Comparison of ENCODE assay signal across 1 cellular context in genomic region chr14:64942531-64943111, GRCh38.
TF ChIP-seq lines count a peak whose summit lies in the region.

GPX2 (minus strand) TSS chr14:64942745; CDS start chr14:64942726, 19 bp downstream.

TF ChIP-seq in HepG2, 621 proteins besides CTCF, POLR2A, EP300 and RAD21 (continued from another document and continues in another):
- TF ChIP-seq, protein P1, sequence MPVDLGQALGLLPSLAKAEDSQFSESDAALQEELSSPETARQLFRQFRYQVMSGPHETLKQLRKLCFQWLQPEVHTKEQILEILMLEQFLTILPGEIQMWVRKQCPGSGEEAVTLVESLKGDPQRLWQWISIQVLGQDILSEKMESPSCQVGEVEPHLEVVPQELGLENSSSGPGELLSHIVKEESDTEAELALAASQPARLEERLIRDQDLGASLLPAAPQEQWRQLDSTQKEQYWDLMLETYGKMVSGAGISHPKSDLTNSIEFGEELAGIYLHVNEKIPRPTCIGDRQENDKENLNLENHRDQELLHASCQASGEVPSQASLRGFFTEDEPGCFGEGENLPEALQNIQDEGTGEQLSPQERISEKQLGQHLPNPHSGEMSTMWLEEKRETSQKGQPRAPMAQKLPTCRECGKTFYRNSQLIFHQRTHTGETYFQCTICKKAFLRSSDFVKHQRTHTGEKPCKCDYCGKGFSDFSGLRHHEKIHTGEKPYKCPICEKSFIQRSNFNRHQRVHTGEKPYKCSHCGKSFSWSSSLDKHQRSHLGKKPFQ (CRISPR knock-in tag; IDR thresholded peaks at IDR 0.05; ENCODE audit: insufficient replicate concordance), result no peak
- TF ChIP-seq CCDC6 (CRISPR knock-in tag; IDR thresholded peaks at IDR 0.05), result peak; percentile 44; the same call in 1 of the 2 replicates
- TF ChIP-seq POLR2AphosphoS2 (IDR thresholded peaks at IDR 0.05; ENCODE audit: low read depth, low read length), result 0 out of 2 replicates have a peak, but pooled peaks have one; percentile 45
- TF ChIP-seq ZNF766 (CRISPR knock-in tag; IDR thresholded peaks at IDR 0.05; ENCODE audit: borderline replicate concordance), result no peak
- TF ChIP-seq, protein P2, sequence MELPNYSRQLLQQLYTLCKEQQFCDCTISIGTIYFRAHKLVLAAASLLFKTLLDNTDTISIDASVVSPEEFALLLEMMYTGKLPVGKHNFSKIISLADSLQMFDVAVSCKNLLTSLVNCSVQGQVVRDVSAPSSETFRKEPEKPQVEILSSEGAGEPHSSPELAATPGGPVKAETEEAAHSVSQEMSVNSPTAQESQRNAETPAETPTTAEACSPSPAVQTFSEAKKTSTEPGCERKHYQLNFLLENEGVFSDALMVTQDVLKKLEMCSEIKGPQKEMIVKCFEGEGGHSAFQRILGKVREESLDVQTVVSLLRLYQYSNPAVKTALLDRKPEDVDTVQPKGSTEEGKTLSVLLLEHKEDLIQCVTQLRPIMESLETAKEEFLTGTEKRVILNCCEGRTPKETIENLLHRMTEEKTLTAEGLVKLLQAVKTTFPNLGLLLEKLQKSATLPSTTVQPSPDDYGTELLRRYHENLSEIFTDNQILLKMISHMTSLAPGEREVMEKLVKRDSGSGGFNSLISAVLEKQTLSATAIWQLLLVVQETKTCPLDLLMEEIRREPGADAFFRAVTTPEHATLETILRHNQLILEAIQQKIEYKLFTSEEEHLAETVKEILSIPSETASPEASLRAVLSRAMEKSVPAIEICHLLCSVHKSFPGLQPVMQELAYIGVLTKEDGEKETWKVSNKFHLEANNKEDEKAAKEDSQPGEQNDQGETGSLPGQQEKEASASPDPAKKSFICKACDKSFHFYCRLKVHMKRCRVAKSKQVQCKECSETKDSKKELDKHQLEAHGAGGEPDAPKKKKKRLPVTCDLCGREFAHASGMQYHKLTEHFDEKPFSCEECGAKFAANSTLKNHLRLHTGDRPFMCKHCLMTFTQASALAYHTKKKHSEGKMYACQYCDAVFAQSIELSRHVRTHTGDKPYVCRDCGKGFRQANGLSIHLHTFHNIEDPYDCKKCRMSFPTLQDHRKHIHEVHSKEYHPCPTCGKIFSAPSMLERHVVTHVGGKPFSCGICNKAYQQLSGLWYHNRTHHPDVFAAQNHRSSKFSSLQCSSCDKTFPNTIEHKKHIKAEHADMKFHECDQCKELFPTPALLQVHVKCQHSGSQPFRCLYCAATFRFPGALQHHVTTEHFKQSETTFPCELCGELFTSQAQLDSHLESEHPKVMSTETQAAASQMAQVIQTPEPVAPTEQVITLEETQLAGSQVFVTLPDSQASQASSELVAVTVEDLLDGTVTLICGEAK (IDR thresholded peaks at IDR 0.05), result no peak
- TF ChIP-seq, protein P2 (CRISPR knock-in tag; IDR thresholded peaks at IDR 0.05), result no peak
- TF ChIP-seq KDM6A (CRISPR knock-in tag; IDR thresholded peaks at IDR 0.05; ENCODE audit: low read depth), result no peak
- TF ChIP-seq CC2D1A (CRISPR knock-in tag; IDR thresholded peaks at IDR 0.05), result no peak
- no peak for TF ChIP-seq ZNF383 (CRISPR knock-in tag; IDR thresholded peaks at IDR 0.05; ENCODE audit: borderline replicate concordance)
- TF ChIP-seq, protein P3, sequence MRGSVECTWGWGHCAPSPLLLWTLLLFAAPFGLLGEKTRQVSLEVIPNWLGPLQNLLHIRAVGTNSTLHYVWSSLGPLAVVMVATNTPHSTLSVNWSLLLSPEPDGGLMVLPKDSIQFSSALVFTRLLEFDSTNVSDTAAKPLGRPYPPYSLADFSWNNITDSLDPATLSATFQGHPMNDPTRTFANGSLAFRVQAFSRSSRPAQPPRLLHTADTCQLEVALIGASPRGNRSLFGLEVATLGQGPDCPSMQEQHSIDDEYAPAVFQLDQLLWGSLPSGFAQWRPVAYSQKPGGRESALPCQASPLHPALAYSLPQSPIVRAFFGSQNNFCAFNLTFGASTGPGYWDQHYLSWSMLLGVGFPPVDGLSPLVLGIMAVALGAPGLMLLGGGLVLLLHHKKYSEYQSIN (CRISPR knock-in tag; IDR thresholded peaks at IDR 0.05; ENCODE audit: borderline replicate concordance), result no peak
- TF ChIP-seq SIX1 (CRISPR knock-in tag; IDR thresholded peaks at IDR 0.05; ENCODE audit: borderline replicate concordance), result peak; percentile 79; the same call in 1 of the 2 replicates
- TF ChIP-seq, protein P4, sequence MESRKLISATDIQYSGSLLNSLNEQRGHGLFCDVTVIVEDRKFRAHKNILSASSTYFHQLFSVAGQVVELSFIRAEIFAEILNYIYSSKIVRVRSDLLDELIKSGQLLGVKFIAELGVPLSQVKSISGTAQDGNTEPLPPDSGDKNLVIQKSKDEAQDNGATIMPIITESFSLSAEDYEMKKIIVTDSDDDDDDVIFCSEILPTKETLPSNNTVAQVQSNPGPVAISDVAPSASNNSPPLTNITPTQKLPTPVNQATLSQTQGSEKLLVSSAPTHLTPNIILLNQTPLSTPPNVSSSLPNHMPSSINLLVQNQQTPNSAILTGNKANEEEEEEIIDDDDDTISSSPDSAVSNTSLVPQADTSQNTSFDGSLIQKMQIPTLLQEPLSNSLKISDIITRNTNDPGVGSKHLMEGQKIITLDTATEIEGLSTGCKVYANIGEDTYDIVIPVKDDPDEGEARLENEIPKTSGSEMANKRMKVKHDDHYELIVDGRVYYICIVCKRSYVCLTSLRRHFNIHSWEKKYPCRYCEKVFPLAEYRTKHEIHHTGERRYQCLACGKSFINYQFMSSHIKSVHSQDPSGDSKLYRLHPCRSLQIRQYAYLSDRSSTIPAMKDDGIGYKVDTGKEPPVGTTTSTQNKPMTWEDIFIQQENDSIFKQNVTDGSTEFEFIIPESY (CRISPR knock-in tag; IDR thresholded peaks at IDR 0.05), result no peak
- TF ChIP-seq NONO (IDR thresholded peaks at IDR 0.05), result no peak
- TF ChIP-seq NONO (CRISPR knock-in tag; conservative IDR thresholded peaks at IDR 0.05), result no peak
- TF ChIP-seq HNF4A (CRISPR knock-in tag; IDR thresholded peaks at IDR 0.05), result peak; percentile 41; the same call in 1 of the 2 replicates
- TF ChIP-seq ZMYM3 (CRISPR knock-in tag; IDR thresholded peaks at IDR 0.05), result no peak
- TF ChIP-seq, protein P5, sequence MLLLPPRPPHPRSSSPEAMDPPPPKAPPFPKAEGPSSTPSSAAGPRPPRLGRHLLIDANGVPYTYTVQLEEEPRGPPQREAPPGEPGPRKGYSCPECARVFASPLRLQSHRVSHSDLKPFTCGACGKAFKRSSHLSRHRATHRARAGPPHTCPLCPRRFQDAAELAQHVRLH (CRISPR knock-in tag; IDR thresholded peaks at IDR 0.05; ENCODE audit: borderline replicate concordance, low read depth), result peak; percentile 66
- peak; percentile 58 for TF ChIP-seq ZMYM4 (CRISPR knock-in tag; IDR thresholded peaks at IDR 0.05)
- TF ChIP-seq KAT8 (CRISPR knock-in tag; IDR thresholded peaks at IDR 0.05), result peak; percentile 67; the same call in 1 of the 2 replicates
- TF ChIP-seq SP2 (CRISPR knock-in tag; IDR thresholded peaks at IDR 0.05), result no peak
- TF ChIP-seq SOX5 (CRISPR knock-in tag; IDR thresholded peaks at IDR 0.05; ENCODE audit: borderline replicate concordance), result peak; percentile 90
- no peak for TF ChIP-seq ZNF83 (CRISPR knock-in tag; IDR thresholded peaks at IDR 0.05; ENCODE audit: borderline replicate concordance)
- peak; percentile 93 for TF ChIP-seq TBX2 (CRISPR knock-in tag; IDR thresholded peaks at IDR 0.05; ENCODE audit: borderline replicate concordance)
- TF ChIP-seq ISL2 (CRISPR knock-in tag; IDR thresholded peaks at IDR 0.05), result peak; percentile 87
- no peak for TF ChIP-seq NAIF1 (CRISPR knock-in tag; IDR thresholded peaks at IDR 0.05; ENCODE audit: borderline replicate concordance)
- TF ChIP-seq ARID3A (IDR thresholded peaks at IDR 0.05; ENCODE audit: low read depth, low read length), result peak; percentile 83
- peak; percentile 85; the same call in 1 of the 2 replicates for TF ChIP-seq RXRA (CRISPR knock-in tag; IDR thresholded peaks at IDR 0.05)
- TF ChIP-seq ZNF44 (CRISPR knock-in tag; IDR thresholded peaks at IDR 0.05), result no peak
- TF ChIP-seq ZNF660 (CRISPR knock-in tag; IDR thresholded peaks at IDR 0.05; ENCODE audit: borderline replicate concordance, low read depth), result no peak
- TF ChIP-seq PHF8 (CRISPR knock-in tag; IDR thresholded peaks at IDR 0.05), result peak; percentile 62
- TF ChIP-seq ZNF557 (CRISPR knock-in tag; IDR thresholded peaks at IDR 0.05), result no peak
- TF ChIP-seq ZNF691 (CRISPR knock-in tag; IDR thresholded peaks at IDR 0.05; ENCODE audit: borderline replicate concordance, low read depth), result no peak
- no peak for TF ChIP-seq RFX5 (IDR thresholded peaks at IDR 0.05; ENCODE audit: low read depth, low read length)
- 0 out of 2 replicates have a peak, but pooled peaks have one; percentile 73 for TF ChIP-seq HMG20B (CRISPR knock-in tag; conservative IDR thresholded peaks at IDR 0.05)
- peak; percentile 42; the same call in 1 of the 2 replicates for TF ChIP-seq HOXA3 (CRISPR knock-in tag; IDR thresholded peaks at IDR 0.05)
- TF ChIP-seq MTA1 (CRISPR knock-in tag; IDR thresholded peaks at IDR 0.05; ENCODE audit: borderline replicate concordance), result no peak
- TF ChIP-seq, protein P6, sequence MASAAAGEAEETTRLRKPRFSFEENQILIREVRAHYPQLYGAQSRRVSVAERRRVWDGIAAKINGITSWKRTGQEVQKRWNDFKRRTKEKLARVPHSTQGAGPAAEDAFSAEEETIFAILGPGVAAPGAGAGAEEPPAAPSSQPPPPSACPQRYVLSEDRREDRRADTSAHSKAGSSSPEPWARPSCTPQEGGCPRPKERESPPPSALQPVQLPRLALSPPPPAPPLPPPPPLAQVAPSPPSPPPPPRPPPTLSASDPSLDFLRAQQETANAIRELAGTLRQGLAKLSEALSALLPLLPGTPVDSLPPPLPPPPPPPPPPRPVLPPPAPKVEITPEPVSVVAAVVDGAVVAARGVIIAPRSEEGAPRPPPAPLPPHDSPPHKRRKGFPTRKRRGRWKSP (CRISPR knock-in tag; IDR thresholded peaks at IDR 0.05), result no peak
- peak; percentile 53; the same call in 1 of the 2 replicates for TF ChIP-seq NR2C2 (CRISPR knock-in tag; IDR thresholded peaks at IDR 0.05; ENCODE audit: borderline replicate concordance)
- TF ChIP-seq CBX1 (IDR thresholded peaks at IDR 0.05; ENCODE audit: low read depth), result peak; percentile 31
- TF ChIP-seq ZNF124 (CRISPR knock-in tag; IDR thresholded peaks at IDR 0.05), result 0 out of 2 replicates have a peak, but pooled peaks have one; percentile 47
